ENCODE assay signal across 23 cellular contexts in the genomic region with DNA sequence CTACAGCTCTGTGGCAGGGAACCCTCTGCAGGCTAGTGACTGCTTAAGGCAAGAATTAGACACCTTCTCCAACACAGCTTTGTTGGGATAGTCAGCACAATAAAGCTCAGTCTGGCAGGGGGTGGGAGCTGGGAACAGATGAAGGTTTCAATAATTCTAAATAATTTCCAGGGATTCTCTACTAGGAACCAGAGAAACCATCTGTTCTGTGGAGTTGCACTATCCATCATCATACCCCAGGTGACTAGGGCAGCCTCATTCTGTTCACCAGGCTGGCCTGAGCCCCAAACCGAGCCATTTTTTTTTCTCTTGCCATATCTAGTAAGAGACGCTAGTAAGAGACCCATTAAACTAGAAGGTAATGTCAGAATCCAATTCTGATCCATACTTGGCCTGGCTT. TPM values are rescaled to one million over a fixed set of nuclear protein-coding genes. Genes with fewer than 3 reads are reported as not detected.
DNase-seq lines count a peak whose midpoint lies in the region; ATAC-seq, FAIRE-seq and TF ChIP-seq lines count a peak whose summit lies in the region.
"Had no signal": no experiment of that assay in that cellular context is flagged by ENCODE, and none has a peak within 500 bp of the region (broad histone marks: within the 10 kb centered on the region; RNA-seq: fewer than 3 reads in every experiment).

No MANE protein-coding gene starts in this region.

- no peaks in the 10 kb centered on the region for H3K4me1 Mint-ChIP-seq in activated naive CD8-positive, alpha-beta T cell treated with anti-CD3 and anti-CD28 coated beads, Interleukin-2, amount 50 U/mL, for 24 hours
- H3K4me1 Mint-ChIP-seq in naive thymus-derived CD8-positive, alpha-beta T cell = no peaks in the 10 kb centered on the region
- H3K4me1 Mint-ChIP-seq: CD4-positive, CD25-positive, alpha-beta regulatory T cell; CD8-positive, alpha-beta memory T cell; GM23338; IgD-negative memory B cell had no signal

- H4K20me1 ChIP-seq in hepatocyte (ENCODE audit: insufficient read depth, poor library complexity, severe bottlenecking) = no peaks in the 10 kb centered on the region

- no peaks in the 10 kb centered on the region for H3K4me1 ChIP-seq in colonic mucosa
- peaks cover 3% of the 10 kb centered on the region for H3K4me1 ChIP-seq in hepatocyte (ENCODE audit: insufficient read depth)
- H3K4me1 ChIP-seq in small intestine (ENCODE audit: control insufficient read depth in 2 of 2, insufficient read depth in 1 of 2, low read depth in 1 of 2, low read length in 1 of 2) = peaks cover 0 to 5% of the 10 kb centered on the region in 2 donors
- H3K4me1 ChIP-seq: BE2C had no signal

- H3K27ac ChIP-seq in WERI-Rb-1 (peak overlapping the region; percentile 44), colonic mucosa (peak overlapping the region; percentile 26), hepatocyte (peak overlapping the region; percentile 31), small intestine (ENCODE audit: low read depth in 1 of 2, low read length in 1 of 2) (peak overlapping the region; percentile 52 to 79)

- POLR2A ChIA-PET in naive thymus-derived CD8-positive, alpha-beta T cell (lab: Charles Lee) = no interaction called here

- H3K4me3 Mint-ChIP-seq in activated naive CD8-positive, alpha-beta T cell treated with anti-CD3 and anti-CD28 coated beads, Interleukin-2, amount 50 U/mL, for 24 hours = no peak overlapping the region
- no peak overlapping the region for H3K4me3 Mint-ChIP-seq in naive thymus-derived CD8-positive, alpha-beta T cell
- H3K4me3 Mint-ChIP-seq: CD4-positive, CD25-positive, alpha-beta regulatory T cell; CD8-positive, alpha-beta memory T cell; GM23338; IgD-negative memory B cell had no signal

- no peak for ATAC-seq in activated naive CD8-positive, alpha-beta T cell treated with anti-CD3 and anti-CD28 coated beads, Interleukin-2, amount 50 U/mL, for 24 hours
- no peak for ATAC-seq in naive thymus-derived CD8-positive, alpha-beta T cell
- ATAC-seq: GM23338, HepG2 had no signal

- H3K9me2 ChIP-seq in hepatocyte (replicated peaks; ENCODE audit: insufficient read depth) = no peaks in the 10 kb centered on the region

- H3K36me3 ChIP-seq in WERI-Rb-1 = no peaks in the 10 kb centered on the region; the same call in 1 of the 2 replicates
- no peaks in the 10 kb centered on the region for H3K36me3 ChIP-seq in colonic mucosa
- peaks cover 7% of the 10 kb centered on the region for H3K36me3 ChIP-seq in hepatocyte (replicated peaks; ENCODE audit: insufficient read depth, low read depth)
- peaks cover 2 to 8% of the 10 kb centered on the region in 2 donors for H3K36me3 ChIP-seq in small intestine (ENCODE audit: control insufficient read depth in 2 of 2, insufficient read depth in 2 of 2, low read length in 2 of 2)
- H3K36me3 ChIP-seq: BE2C had no signal

- no peak for TF ChIP-seq CTCF in WERI-Rb-1 (IDR thresholded peaks at IDR 0.05; ENCODE audit: low read depth, low read length)
- TF ChIP-seq CTCF in colonic mucosa (IDR thresholded peaks at IDR 0.05) = no peak
- no peak for TF ChIP-seq CTCF in hepatocyte (IDR thresholded peaks at IDR 0.05; ENCODE audit: poor library complexity)

- H3K4me2 ChIP-seq in hepatocyte = no peak overlapping the region
- H3K4me2 ChIP-seq: GM23338 had no signal

- peaks cover 3% of the 10 kb centered on the region for H3K9me3 Mint-ChIP-seq in activated naive CD8-positive, alpha-beta T cell treated with anti-CD3 and anti-CD28 coated beads, Interleukin-2, amount 50 U/mL, for 24 hours
- H3K9me3 Mint-ChIP-seq in naive thymus-derived CD8-positive, alpha-beta T cell = peaks cover 0 to 15% (median 2%) of the 10 kb centered on the region in 9 donors

- peaks cover 7% of the 10 kb centered on the region for H3K36me3 Mint-ChIP-seq in activated naive CD8-positive, alpha-beta T cell treated with anti-CD3 and anti-CD28 coated beads, Interleukin-2, amount 50 U/mL, for 24 hours (ENCODE audit: low read depth)
- peaks cover 10 to 45% (median 17%) of the 10 kb centered on the region in 3 donors for H3K36me3 Mint-ChIP-seq in naive thymus-derived CD8-positive, alpha-beta T cell

- no peak overlapping the region for H3K4me3 ChIP-seq in WERI-Rb-1 (ENCODE audit: low read depth, low read length)
- no peak overlapping the region for H3K4me3 ChIP-seq in colonic mucosa
- no peak overlapping the region for H3K4me3 ChIP-seq in hepatocyte
- H3K4me3 ChIP-seq in small intestine (ENCODE audit: low read depth in 1 of 2, low read length in 2 of 2) = no peak overlapping the region
- H3K4me3 ChIP-seq: GM23338 had no signal

- 93% methylated on average over 2 of the region's 2 CpGs for WGBS in hepatocyte (ENCODE audit: low lambda C conversion rate, missing lambda C conversion rate)
- WGBS in small intestine, 3 donors = 89 to 97% (median 92%) methylated on average over 2 of the region's 2 CpGs

- no peaks in the 10 kb centered on the region for H3K79me2 ChIP-seq in hepatocyte

- peaks cover 9% of the 10 kb centered on the region for H3K9me3 ChIP-seq in WERI-Rb-1 (ENCODE audit: severe bottlenecking)
- H3K9me3 ChIP-seq in colonic mucosa = no peaks in the 10 kb centered on the region
- H3K9me3 ChIP-seq in hepatocyte (ENCODE audit: low read depth) = no peaks in the 10 kb centered on the region
- no peaks in the 10 kb centered on the region for H3K9me3 ChIP-seq in small intestine (ENCODE audit: control insufficient read depth, low read depth)
- H3K9me3 ChIP-seq: BE2C had no signal

- H3K9ac ChIP-seq in colonic mucosa (ENCODE audit: low read depth in 2 of 2, low read length in 2 of 2) = no peak overlapping the region

- H3K27me3 Mint-ChIP-seq in activated naive CD8-positive, alpha-beta T cell treated with anti-CD3 and anti-CD28 coated beads, Interleukin-2, amount 50 U/mL, for 24 hours = no peaks in the 10 kb centered on the region
- H3K27me3 Mint-ChIP-seq in naive thymus-derived CD8-positive, alpha-beta T cell = no peaks in the 10 kb centered on the region
- H3K27me3 Mint-ChIP-seq: CD4-positive, CD25-positive, alpha-beta regulatory T cell; CD8-positive, alpha-beta memory T cell; IgD-negative memory B cell had no signal

- no peak for FAIRE-seq in small intestine (lab: Jason Lieb, UNC)
- FAIRE-seq: A204.1, GM12892, GM18507, H54, HepG2 had no signal

- DNase-seq in WERI-Rb-1 (peak; percentile 50), colonic mucosa (no peak), hepatocyte (ENCODE audit: low spot score) (no peak), small intestine (no peak), SW 1271 (lab: John Stamatoyannopoulos, UW) (no peak), pons (ENCODE audit: low spot score) (no peak)
- DNase-seq in activated naive CD8-positive, alpha-beta T cell treated with anti-CD3 and anti-CD28 coated beads, Interleukin-2, amount 50 U/mL, for 24 hours = no peak
- no peak for DNase-seq in naive thymus-derived CD8-positive, alpha-beta T cell
- DNase-seq: ACHN; BE2C; CD4-positive, CD25-positive, alpha-beta regulatory T cell; CD8-positive, alpha-beta memory T cell; COR-L47; DMS 273 treated with DMSO at 0.1 percent for 48 hours; GDM1; HCEC 1CT had no signal

- no peak overlapping the region for H3K27ac Mint-ChIP-seq in activated naive CD8-positive, alpha-beta T cell treated with anti-CD3 and anti-CD28 coated beads, Interleukin-2, amount 50 U/mL, for 24 hours
- H3K27ac Mint-ChIP-seq in naive thymus-derived CD8-positive, alpha-beta T cell = no peak overlapping the region
- H3K27ac Mint-ChIP-seq: CD4-positive, CD25-positive, alpha-beta regulatory T cell; CD8-positive, alpha-beta memory T cell; GM23338; IgD-negative memory B cell had no signal

- intact Hi-C loops in colonic mucosa (cut with DNase I) = no loop called here

- no peak overlapping the region for H2AFZ ChIP-seq in hepatocyte
- H2AFZ ChIP-seq: GM23338 had no signal

- no peaks in the 10 kb centered on the region for H3K27me3 ChIP-seq in WERI-Rb-1 (ENCODE audit: insufficient read depth, low read depth, severe bottlenecking)
- no peaks in the 10 kb centered on the region for H3K27me3 ChIP-seq in colonic mucosa
- no peaks in the 10 kb centered on the region for H3K27me3 ChIP-seq in hepatocyte
- no peaks in the 10 kb centered on the region for H3K27me3 ChIP-seq in small intestine (ENCODE audit: control insufficient read depth in 2 of 2, insufficient read depth in 2 of 2, low read length in 2 of 2)
- H3K27me3 ChIP-seq: BE2C had no signal

RNA-seq across cellular contexts. Expression of gene CYP26B1, which starts 35.8 kb away (rescaled TPM):
- total RNA-seq in colonic mucosa = 1 to 10 TPM; 1.0 to 1.9 TPM
- total RNA-seq in hepatocyte = 5.2 and 6.5 TPM in 2 replicates
- 2.3 and 3.9 TPM in 2 replicates for polyA plus RNA-seq in hepatocyte
- 1 to 10 TPM in 1 of 3 donors, under 1 TPM in 2; 0.22 to 6.2 (median 0.81) TPM for polyA plus RNA-seq in small intestine
- total RNA-seq in naive thymus-derived CD8-positive, alpha-beta T cell = not detected
- polyA plus RNA-seq in naive thymus-derived CD8-positive, alpha-beta T cell = not detected
- total RNA-seq: CD4-positive, CD25-positive, alpha-beta regulatory T cell; CD8-positive, alpha-beta memory T cell had no signal
- polyA plus RNA-seq: CD4-positive, CD25-positive, alpha-beta regulatory T cell; CD8-positive, alpha-beta memory T cell; IgD-negative memory B cell had no signal
